In genomic region chr7:143238289-143238995, GRCh38 we compare ENCODE assay signal across 20 cellular contexts. TPM values are rescaled to one million over a fixed set of nuclear protein-coding genes. Genes with fewer than 3 reads are reported as not detected.
A peak's percentile ranks its signal among the peaks of the same experiment; 100 is the strongest.
DNase-seq lines count a peak whose midpoint lies in the region; ATAC-seq and TF ChIP-seq lines count a peak whose summit lies in the region.
"Had no signal": no experiment of that assay in that cellular context is flagged by ENCODE, and none has a peak within 500 bp of the region (broad histone marks: within the 10 kb centered on the region; RNA-seq: fewer than 3 reads in every experiment).

No MANE protein-coding gene starts in this region.

- DNase-seq in NCI-H2171 treated with DMSO at 0.1 percent for 48 hours (lab: John Stamatoyannopoulos, UW) = peak; percentile 13
- DNase-seq in NCI-H2171 (lab: John Stamatoyannopoulos, UW) = no peak
- DNase-seq in SJCRH30 = peak; percentile 20 to 28
- DNase-seq in iris pigment epithelial cell (ENCODE audit: low read depth) = peak; percentile 28
- no peak for DNase-seq in spleen
- no peak for DNase-seq in CD8-positive, alpha-beta memory T cell
- DNase-seq: GDM1, HCEC 1CT, KBM-7, NCI-H1417, NCI-H1930, NCI-H446 treated with DMSO at 0.1 percent for 48 hours, SW 1271 had no signal

- ATAC-seq in HG03571 (IDR thresholded peaks at IDR 0.05; ENCODE audit: unreplicated experiment) (no peak), HG02981 (IDR thresholded peaks at IDR 0.05; ENCODE audit: unreplicated experiment) (no peak)
- ATAC-seq: A549, GM23338, Right ventricle myocardium inferior had no signal

- H3K36me3 ChIP-seq in SJCRH30 = no peaks in the 10 kb centered on the region
- H3K36me3 ChIP-seq in spleen = no peaks in the 10 kb centered on the region
- H3K36me3 ChIP-seq in CD8-positive, alpha-beta memory T cell (ENCODE audit: insufficient read depth, low read length) = no peaks in the 10 kb centered on the region
- H3K36me3 ChIP-seq: BLaER1 had no signal

- POLR2A ChIA-PET in CD8-positive, alpha-beta memory T cell (lab: Charles Lee) = no interaction called here

- no peak overlapping the region for H3K27ac Mint-ChIP-seq in CD8-positive, alpha-beta memory T cell
- H3K27ac Mint-ChIP-seq: GM23338 had no signal

- WGBS in spleen, 5 donors = 91 to 98% (median 95%) methylated on average over 1 of the region's 1 CpG

- no peak overlapping the region for H3K27ac ChIP-seq in SJCRH30
- H3K27ac ChIP-seq in spleen = peak overlapping the region in 7 of 8 donors; percentile 22 to 93 (median 82)
- H3K27ac ChIP-seq in CD8-positive, alpha-beta memory T cell (ENCODE audit: low read depth, low read length) = no peak overlapping the region
- H3K27ac ChIP-seq: A549, BLaER1 had no signal

- H3K9me3 ChIP-seq in SJCRH30 (replicated peaks) (peaks cover 9% of the 10 kb centered on the region; the same call in 1 of the 2 replicates), spleen (peaks cover 0 to 26% (median 21%) of the 10 kb centered on the region in 8 donors)
- no peaks in the 10 kb centered on the region for H3K9me3 ChIP-seq in CD8-positive, alpha-beta memory T cell (ENCODE audit: low read length)

- peaks cover 9 to 18% (median 13%) of the 10 kb centered on the region in 3 donors for H3K4me1 Mint-ChIP-seq in CD8-positive, alpha-beta memory T cell
- H3K4me1 Mint-ChIP-seq: GM23338 had no signal

- H3K36me3 Mint-ChIP-seq in CD8-positive, alpha-beta memory T cell = peaks cover 2 to 15% (median 3%) of the 10 kb centered on the region in 3 donors

- CTCF ChIA-PET in CD8-positive, alpha-beta memory T cell (lab: Charles Lee) = interaction anchor here (2.6 to 4.2 kb wide), 5 partner anchors 29 to 142 kb away, joined by 9 to 103 read pairs (median 27); partner anchors contain the start of gene ZYX

- no peak for TF ChIP-seq POLR2A in spleen (IDR thresholded peaks at IDR 0.05)

- H3K4me1 ChIP-seq in SJCRH30 (no peaks in the 10 kb centered on the region), spleen (peaks cover 0 to 35% (median 10%) of the 10 kb centered on the region in 6 donors)
- peaks cover 4% of the 10 kb centered on the region for H3K4me1 ChIP-seq in CD8-positive, alpha-beta memory T cell (ENCODE audit: insufficient read depth, low read length)
- H3K4me1 ChIP-seq: A549 had no signal

- H3K27me3 Mint-ChIP-seq in CD8-positive, alpha-beta memory T cell = peaks cover 21 to 33% of the 10 kb centered on the region in 2 donors

- no peak overlapping the region for H3K4me3 Mint-ChIP-seq in CD8-positive, alpha-beta memory T cell
- H3K4me3 Mint-ChIP-seq: GM23338 had no signal

- no peak for TF ChIP-seq CTCF in spleen (IDR thresholded peaks at IDR 0.05 in 8 of 11, conservative IDR thresholded peaks at IDR 0.05 in 3 of 11)

- no peaks in the 10 kb centered on the region for H3K27me3 ChIP-seq in SJCRH30
- H3K27me3 ChIP-seq in spleen (replicated peaks in 1 of 7) = peaks cover 0 to 6% (median 0%) of the 10 kb centered on the region in 7 donors
- H3K27me3 ChIP-seq in CD8-positive, alpha-beta memory T cell (ENCODE audit: insufficient read depth, low read length, poor library complexity, severe bottlenecking) = no peaks in the 10 kb centered on the region
- H3K27me3 ChIP-seq: BLaER1 had no signal

- H3K4me3 ChIP-seq in SJCRH30 (no peak overlapping the region), spleen (peak overlapping the region in 1 of 8 donors; percentile 38)
- no peak overlapping the region for H3K4me3 ChIP-seq in CD8-positive, alpha-beta memory T cell (ENCODE audit: low read length)
- H3K4me3 ChIP-seq: A549, BLaER1, GM23338 had no signal

- intact Hi-C loops in spleen (cut with DNase I; ENCODE audit: low total_unique reads) = no loop called here

- H3K9me3 Mint-ChIP-seq in CD8-positive, alpha-beta memory T cell = peaks cover 15 to 24% (median 23%) of the 10 kb centered on the region in 5 donors

RNA-seq across cellular contexts. Expression of gene TAS2R40, which starts 16.6 kb away (rescaled TPM):
- total RNA-seq in SJCRH30 (2014; rRNA removed; shearing (Covaris generic)) = not detected in 2 replicates
- not detected for total RNA-seq in spleen
- polyA plus RNA-seq in spleen = not detected
- not detected for total RNA-seq in CD8-positive, alpha-beta memory T cell
- polyA plus RNA-seq in CD8-positive, alpha-beta memory T cell = not detected
- total RNA-seq: GM23338, OCI-LY7, Right ventricle myocardium inferior had no signal
- polyA plus RNA-seq: A549, GM23338 had no signal

RNA-seq across cellular contexts. Expression of gene GSTK1, which starts 24.8 kb away (rescaled TPM):
- 35.2 and 35.6 TPM in 2 replicates for total RNA-seq in SJCRH30 (2014; rRNA removed; shearing (Covaris generic))
- total RNA-seq in spleen = 100 to 1,000 TPM; 194 to 247 (median 231) TPM
- polyA plus RNA-seq in spleen = 100 to 1,000 TPM; 162 to 182 (median 178) TPM
- 100 to 1,000 TPM; 147 to 151 TPM for total RNA-seq in CD8-positive, alpha-beta memory T cell
- polyA plus RNA-seq in CD8-positive, alpha-beta memory T cell = 532 TPM

RNA-seq across cellular contexts. Expression of gene TMEM139, which starts 46.3 kb away (rescaled TPM):
- total RNA-seq in SJCRH30 (2014; rRNA removed; shearing (Covaris generic)) = 0.97 and 2.5 TPM in 2 replicates
- 1 to 10 TPM in 4 of 7 donors, under 1 TPM in 3; 0.60 to 2.0 (median 1.2) TPM for total RNA-seq in spleen
- 1 to 10 TPM in 1 of 3 donors, under 1 TPM in 2; 0.52 to 2.3 (median 0.70) TPM for polyA plus RNA-seq in spleen
- under 1 TPM; 0.84 to 0.90 TPM for total RNA-seq in CD8-positive, alpha-beta memory T cell
- 0.87 TPM for polyA plus RNA-seq in CD8-positive, alpha-beta memory T cell

RNA-seq across cellular contexts. Expression of gene CASP2, which starts 49.7 kb away (rescaled TPM):
- total RNA-seq in SJCRH30 (2014; rRNA removed; shearing (Covaris generic)) = 36.6 and 39.1 TPM in 2 replicates
- total RNA-seq in spleen = 10 to 100 TPM; 32.7 to 51.0 (median 43.8) TPM
- polyA plus RNA-seq in spleen = 10 to 100 TPM in 2 of 3 donors, 1 to 10 TPM in 1; 9.9 to 14.5 (median 12.2) TPM
- total RNA-seq in CD8-positive, alpha-beta memory T cell = 100 to 1,000 TPM; 105 to 107 TPM
- polyA plus RNA-seq in CD8-positive, alpha-beta memory T cell = 23.0 TPM

RNA-seq across cellular contexts. Expression of gene TAS2R39, which starts 55.2 kb away (rescaled TPM):
- not detected in 2 replicates for total RNA-seq in SJCRH30 (2014; rRNA removed; shearing (Covaris generic))
- total RNA-seq in spleen = not detected
- not detected for polyA plus RNA-seq in spleen
- total RNA-seq in CD8-positive, alpha-beta memory T cell = not detected
- not detected for polyA plus RNA-seq in CD8-positive, alpha-beta memory T cell
- total RNA-seq: OCI-LY7, Right ventricle myocardium inferior had no signal
- polyA plus RNA-seq: A549, GM23338 had no signal

Comparison
In these comparisons a context has a peak if more than half of its experiments do, and no peak if none do; other contexts are left out.
1. DNase-seq: peak in NCI-H2171 treated with DMSO at 0.1 percent for 48 hours (single experiment), SJCRH30 (2 of 2) and iris pigment epithelial cell (single experiment); none in NCI-H2171 (single experiment), spleen (single experiment) and CD8-positive, alpha-beta memory T cell (0 of 5).
2. H3K27ac ChIP-seq: peak in spleen (7 of 8); none in SJCRH30 (single experiment) and CD8-positive, alpha-beta memory T cell (single experiment).